In the genomic region with DNA sequence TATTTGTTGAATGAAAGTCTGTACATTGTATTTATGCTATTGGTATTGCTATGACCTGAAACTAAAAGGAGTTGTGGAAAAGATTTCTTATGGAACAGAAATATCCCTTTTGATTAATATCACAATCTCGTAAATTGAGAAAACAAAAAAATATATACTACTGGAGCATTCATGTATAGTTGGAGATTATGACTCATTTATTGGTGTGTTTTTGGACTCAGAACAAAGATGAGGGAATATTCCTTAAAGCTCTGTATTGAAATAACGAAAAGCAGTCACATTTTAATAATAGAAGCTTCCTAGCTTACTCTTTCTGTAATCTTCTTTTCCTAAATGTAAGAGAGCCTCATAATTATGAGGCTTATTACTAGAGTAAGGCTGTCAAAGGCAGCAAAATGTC, we compare ENCODE assay signal across 22 cellular contexts. TPM values are rescaled to one million over a fixed set of nuclear protein-coding genes. Genes with fewer than 3 reads are reported as not detected.
A peak's percentile ranks its signal among the peaks of the same experiment; 100 is the strongest.
DNase-seq lines count a peak whose midpoint lies in the region; ATAC-seq and TF ChIP-seq lines count a peak whose summit lies in the region.
"Had no signal": no experiment of that assay in that cellular context is flagged by ENCODE, and none has a peak within 500 bp of the region (broad histone marks: within the 10 kb centered on the region; RNA-seq: fewer than 3 reads in every experiment).

No MANE protein-coding gene starts in this region.

- no peaks in the 10 kb centered on the region for H3K27me3 ChIP-seq in CD4-positive, CD25-positive, alpha-beta regulatory T cell (ENCODE audit: control insufficient read depth, insufficient read depth, low read length)
- no peaks in the 10 kb centered on the region for H3K27me3 ChIP-seq in GM23248 (replicated peaks; ENCODE audit: insufficient read depth)
- H3K27me3 ChIP-seq in naive thymus-derived CD4-positive, alpha-beta T cell (ENCODE audit: control insufficient read depth in 2 of 2, insufficient read depth in 2 of 2, low read length in 2 of 2): no peaks in the 10 kb centered on the region

- peaks cover 0 to 2% (median 0%) of the 10 kb centered on the region in 7 donors for H3K9me3 Mint-ChIP-seq in CD4-positive, CD25-positive, alpha-beta regulatory T cell
- H3K9me3 Mint-ChIP-seq in brain: peaks cover 0 to 17% (median 10%) of the 10 kb centered on the region in 5 experiments
- H3K9me3 Mint-ChIP-seq in naive thymus-derived CD4-positive, alpha-beta T cell: peaks cover 0 to 4% (median 0%) of the 10 kb centered on the region in 11 donors
- H3K9me3 Mint-ChIP-seq: activated CD4-positive, alpha-beta memory T cell treated with anti-CD3 and anti-CD28 coated beads for 36 hours; endodermal cell had no signal

- peaks cover 70% of the 10 kb centered on the region for H4K20me1 ChIP-seq in GM23248 (ENCODE audit: insufficient read depth)

- in situ Hi-C loops in GM23248 (cut with MboI): no loop called here

- H3K27me3 Mint-ChIP-seq in CD4-positive, CD25-positive, alpha-beta regulatory T cell: no peaks in the 10 kb centered on the region
- no peaks in the 10 kb centered on the region for H3K27me3 Mint-ChIP-seq in brain
- no peaks in the 10 kb centered on the region for H3K27me3 Mint-ChIP-seq in naive thymus-derived CD4-positive, alpha-beta T cell
- H3K27me3 Mint-ChIP-seq: activated CD4-positive, alpha-beta memory T cell treated with anti-CD3 and anti-CD28 coated beads for 36 hours; activated naive CD8-positive, alpha-beta T cell treated with anti-CD3 and anti-CD28 coated beads, Interleukin-2, amount 10 ng/mL, durations not matched to agents 7 days and 5 days had no signal

- H3F3A ChIP-seq in GM23248 (ENCODE audit: insufficient read depth): peaks cover 18% of the 10 kb centered on the region; the same call in 1 of the 2 replicates

- no peak overlapping the region for H2AFZ ChIP-seq in GM23248

- 44 to 48% methylated on average over 2 of the region's 2 CpGs for WGBS in GM23248 (ENCODE audit: low coverage in 1 of 2, low lambda C conversion rate in 2 of 2, missing lambda C conversion rate in 2 of 2), 2 experiments

- H3K27ac Mint-ChIP-seq in CD4-positive, CD25-positive, alpha-beta regulatory T cell: peak overlapping the region in 1 of 3 donors; percentile 86
- H3K27ac Mint-ChIP-seq in brain: peak overlapping the region in 2 of 5 experiments; percentile 3 to 4
- H3K27ac Mint-ChIP-seq in naive thymus-derived CD4-positive, alpha-beta T cell: peak overlapping the region in 4 of 9 donors; percentile 13 to 53 (median 38)
- H3K27ac Mint-ChIP-seq: activated naive CD8-positive, alpha-beta T cell treated with anti-CD3 and anti-CD28 coated beads, Interleukin-2, amount 10 ng/mL, durations not matched to agents 7 days and 5 days; endodermal cell; stimulated activated effector memory CD8-positive, alpha-beta T cell treated with anti-CD3 and anti-CD28 coated beads, Interleukin-12 subunit alpha, Interleukin-12 subunit beta, amount 100 ng/mL, for 72 hours had no signal

- no peak overlapping the region for H3K27ac ChIP-seq in CD4-positive, CD25-positive, alpha-beta regulatory T cell (ENCODE audit: insufficient read depth, low read length, poor library complexity, severe bottlenecking)
- H3K27ac ChIP-seq in GM23248: no peak overlapping the region
- H3K27ac ChIP-seq in naive thymus-derived CD4-positive, alpha-beta T cell (ENCODE audit: low read depth, low read length): no peak overlapping the region
- H3K27ac ChIP-seq: C4-2B had no signal

- CTCF ChIA-PET in naive thymus-derived CD4-positive, alpha-beta T cell (lab: Charles Lee): no interaction called here

- POLR2A ChIA-PET in naive thymus-derived CD4-positive, alpha-beta T cell (lab: Charles Lee): interaction anchor here (0.6 to 1.7 kb wide), 3 partner anchors 13 to 114 kb away, joined by 5 to 8 read pairs (median 7); partner anchors contain the start of gene CTNNB1

- no peak for ATAC-seq in CD4-positive, CD25-positive, alpha-beta regulatory T cell (ENCODE audit: low read depth in 2 of 2)
- no peak for ATAC-seq in naive thymus-derived CD4-positive, alpha-beta T cell
- ATAC-seq: K562; stimulated activated effector memory CD8-positive, alpha-beta T cell treated with anti-CD3 and anti-CD28 coated beads, Interleukin-12 subunit alpha, Interleukin-12 subunit beta, amount 100 ng/mL, for 72 hours had no signal

- H3K9me2 ChIP-seq in GM23248 (ENCODE audit: insufficient read depth): no peaks in the 10 kb centered on the region

- H3K9ac ChIP-seq in GM23248: no peak overlapping the region

- intact Hi-C loops in naive thymus-derived CD4-positive, alpha-beta T cell (cut with micrococcal nuclease): no loop called here

- no peak for TF ChIP-seq CTCF in brain (conservative IDR thresholded peaks at IDR 0.05)

- peaks cover 63 to 84% (median 77%) of the 10 kb centered on the region in 4 donors for H3K4me1 Mint-ChIP-seq in CD4-positive, CD25-positive, alpha-beta regulatory T cell
- peaks cover 84% of the 10 kb centered on the region for H3K4me1 Mint-ChIP-seq in brain
- H3K4me1 Mint-ChIP-seq in naive thymus-derived CD4-positive, alpha-beta T cell: peaks cover 43 to 88% (median 83%) of the 10 kb centered on the region in 7 donors

- no peaks in the 10 kb centered on the region for H3K36me3 ChIP-seq in CD4-positive, CD25-positive, alpha-beta regulatory T cell (ENCODE audit: control insufficient read depth, insufficient read depth, low read length)
- no peaks in the 10 kb centered on the region for H3K36me3 ChIP-seq in GM23248 (ENCODE audit: low read depth)
- H3K36me3 ChIP-seq in naive thymus-derived CD4-positive, alpha-beta T cell (ENCODE audit: control insufficient read depth in 2 of 3, insufficient read depth in 3 of 3, low read length in 3 of 3): no peaks in the 10 kb centered on the region

- no peak for DNase-seq in CD4-positive, CD25-positive, alpha-beta regulatory T cell
- DNase-seq in GM23248 (peak; percentile 29), CD1c-positive myeloid dendritic cell (ENCODE audit: extremely low spot score) (no peak), germinal center (ENCODE audit: low spot score) (no peak)
- no peak for DNase-seq in naive thymus-derived CD4-positive, alpha-beta T cell
- no peak for DNase-seq in activated CD4-positive, alpha-beta T cell treated with anti-CD3 and anti-CD28 coated beads, Interleukin-2, amount 50 U/mL, for 1 hour
- DNase-seq in stimulated activated CD4-positive, alpha-beta T cell treated with anti-CD3 and anti-CD28 coated beads, Interleukin-12 subunit alpha, Interleukin-12 subunit beta, amount 100 ng/mL, for 4 hours: no peak
- DNase-seq: activated CD4-positive, alpha-beta memory T cell treated with anti-CD3 and anti-CD28 coated beads for 36 hours; activated naive CD8-positive, alpha-beta T cell treated with anti-CD3 and anti-CD28 coated beads, Interleukin-2, amount 10 ng/mL, durations not matched to agents 7 days and 5 days; DMS153; endodermal cell; GDM1; HCEC 1CT; mesendoderm; MM.1S; NCI-H1436; NCI-H510A treated with DMSO at 0.1 percent for 48 hours; stimulated activated CD4-positive, alpha-beta T cell treated with anti-CD3 and anti-CD28 coated beads, Interleukin-1b, Interleukin-23, amount 100 ng/mL, for 48 hours had no signal

- H3K4me3 Mint-ChIP-seq in CD4-positive, CD25-positive, alpha-beta regulatory T cell: peak overlapping the region; percentile 43 to 82 (median 58)
- H3K4me3 Mint-ChIP-seq in brain: peak overlapping the region in 3 of 5 experiments; percentile 0 to 19 (median 1)
- peak overlapping the region in 8 of 10 donors; percentile 10 to 60 (median 23) for H3K4me3 Mint-ChIP-seq in naive thymus-derived CD4-positive, alpha-beta T cell
- H3K4me3 Mint-ChIP-seq: activated CD4-positive, alpha-beta memory T cell treated with anti-CD3 and anti-CD28 coated beads for 36 hours; activated naive CD8-positive, alpha-beta T cell treated with anti-CD3 and anti-CD28 coated beads, Interleukin-2, amount 10 ng/mL, durations not matched to agents 7 days and 5 days; endodermal cell; stimulated activated effector memory CD8-positive, alpha-beta T cell treated with anti-CD3 and anti-CD28 coated beads, Interleukin-12 subunit alpha, Interleukin-12 subunit beta, amount 100 ng/mL, for 72 hours had no signal

- H3K36me3 Mint-ChIP-seq in CD4-positive, CD25-positive, alpha-beta regulatory T cell: peaks cover 10% of the 10 kb centered on the region
- peaks cover 49% of the 10 kb centered on the region for H3K36me3 Mint-ChIP-seq in brain
- peaks cover 0 to 21% (median 12%) of the 10 kb centered on the region in 5 donors for H3K36me3 Mint-ChIP-seq in naive thymus-derived CD4-positive, alpha-beta T cell

- peaks cover 52% of the 10 kb centered on the region for H3K4me1 ChIP-seq in CD4-positive, CD25-positive, alpha-beta regulatory T cell (ENCODE audit: control insufficient read depth, insufficient read depth, low read length, poor library complexity, severe bottlenecking)
- peaks cover 22% of the 10 kb centered on the region for H3K4me1 ChIP-seq in GM23248 (ENCODE audit: insufficient read depth)
- H3K4me1 ChIP-seq in naive thymus-derived CD4-positive, alpha-beta T cell (ENCODE audit: control insufficient read depth in 2 of 2, insufficient read depth in 2 of 2, low read length in 2 of 2): peaks cover 41 to 74% of the 10 kb centered on the region in 2 donors

- H3K9me3 ChIP-seq in CD4-positive, CD25-positive, alpha-beta regulatory T cell (ENCODE audit: control insufficient read depth in 2 of 2, low read length in 2 of 2): no peaks in the 10 kb centered on the region
- H3K9me3 ChIP-seq in GM23248 (ENCODE audit: low read depth): no peaks in the 10 kb centered on the region
- H3K9me3 ChIP-seq in naive thymus-derived CD4-positive, alpha-beta T cell (ENCODE audit: control insufficient read depth in 2 of 3, low read length in 3 of 3): no peaks in the 10 kb centered on the region

- no peak overlapping the region for H3K4me2 ChIP-seq in GM23248 (ENCODE audit: unreplicated experiment)

- peaks cover 100% of the 10 kb centered on the region for H3K79me2 ChIP-seq in GM23248 (ENCODE audit: insufficient read depth)

- H3K4me3 ChIP-seq in CD4-positive, CD25-positive, alpha-beta regulatory T cell (ENCODE audit: low read depth, low read length): peak overlapping the region; percentile 22
- no peak overlapping the region for H3K4me3 ChIP-seq in GM23248
- H3K4me3 ChIP-seq in naive thymus-derived CD4-positive, alpha-beta T cell (ENCODE audit: low read length): no peak overlapping the region
- H3K4me3 ChIP-seq: K562 had no signal

RNA-seq across cellular contexts. Expression of gene CTNNB1, which starts 14.3 kb away (rescaled TPM):
- total RNA-seq in CD4-positive, CD25-positive, alpha-beta regulatory T cell: 177 TPM
- 10 to 100 TPM; 46.6 to 82.2 (median 47.4) TPM for polyA plus RNA-seq in CD4-positive, CD25-positive, alpha-beta regulatory T cell
- 452 and 492 TPM in 2 replicates for total RNA-seq in GM23248 (2014; rRNA removed; shearing (Covaris generic))
- polyA plus RNA-seq in GM23248 (2016; fragmentation: Nextera tagmentation; extraction: Ambion mirVana): 170 and 182 TPM in 2 replicates
- 68.8 TPM for polyA plus RNA-seq in brain (ENCODE audit: insufficient read depth, low read depth, low replicate concordance)
- total RNA-seq in naive thymus-derived CD4-positive, alpha-beta T cell: 100 to 1,000 TPM; 118 to 227 (median 177) TPM
- polyA plus RNA-seq in naive thymus-derived CD4-positive, alpha-beta T cell: 10 to 100 TPM; 40.5 to 89.5 TPM

Comparison
In these comparisons a context has a peak if more than half of its experiments do, and no peak if none do; other contexts are left out.
1. H3K4me3 Mint-ChIP-seq: peak in every context shown above with its lines; median percentile 58 in CD4-positive, CD25-positive, alpha-beta regulatory T cell; 23 in naive thymus-derived CD4-positive, alpha-beta T cell; 1 in brain.